8 cellular contexts compared by ENCODE assay signal in genomic region chr2:227503433-227504406, GRCh38. TPM values are rescaled to one million over a fixed set of nuclear protein-coding genes. Genes with fewer than 3 reads are reported as not detected.
DNase-seq lines count a peak whose midpoint lies in the region; ATAC-seq and TF ChIP-seq lines count a peak whose summit lies in the region.

No MANE protein-coding gene starts in this region.

- no peaks in the 10 kb centered on the region for H3K36me3 ChIP-seq in brain microvascular endothelial cell (replicated peaks)
- peaks cover 0 to 3% of the 10 kb centered on the region in 2 donors for H3K36me3 ChIP-seq in lung (ENCODE audit: control insufficient read depth in 2 of 2, insufficient read depth in 2 of 2, low read length in 2 of 2)

- H3K4me3 ChIP-seq in brain microvascular endothelial cell (ENCODE audit: low read depth, low read length) (no peak overlapping the region), lung (no peak overlapping the region)

- H3K9me3 ChIP-seq in lung (ENCODE audit: control insufficient read depth in 2 of 2, insufficient read depth in 1 of 2, low read length in 1 of 2) = no peaks in the 10 kb centered on the region

- H3K27me3 ChIP-seq in brain microvascular endothelial cell (replicated peaks) (no peaks in the 10 kb centered on the region), lung (ENCODE audit: control insufficient read depth, insufficient read depth) (no peaks in the 10 kb centered on the region)

- peak; percentile 76 for ATAC-seq in lung (ENCODE audit: insufficient read depth, low FRiP score)
- no peak for ATAC-seq in GM21360 (IDR thresholded peaks at IDR 0.05; ENCODE audit: unreplicated experiment)
- no peak for ATAC-seq in GM21825 (IDR thresholded peaks at IDR 0.05; ENCODE audit: unreplicated experiment)
- ATAC-seq in HG03025 (IDR thresholded peaks at IDR 0.05; ENCODE audit: low FRiP score, unreplicated experiment) = no peak

- WGBS in lung, 2 donors = 83 to 89% methylated on average over 5 of the region's 5 CpGs

- H3K27ac ChIP-seq in brain microvascular endothelial cell (no peak overlapping the region), lung (ENCODE audit: low read depth in 1 of 2, low read length in 1 of 2) (peak overlapping the region; percentile 0 to 23)

- in situ Hi-C loops in brain microvascular endothelial cell (cut with HindIII; ENCODE audit: low pct_ligation_motif_present, low sequenced_read_pairs) = no loop called here

- DNase-seq in AG08395 (ENCODE audit: low spot score) (peak; percentile 85), HT-29 (ENCODE audit: low spot score) (peak; percentile 94), brain microvascular endothelial cell (peak; percentile 31), lung (ENCODE audit: low spot score) (no peak), NCI-H2107 treated with DMSO at 0.1 percent for 48 hours (lab: John Stamatoyannopoulos, UW; ENCODE audit: unreplicated experiment) (no peak)

- TF ChIP-seq CTCF in brain microvascular endothelial cell (IDR thresholded peaks at IDR 0.05; ENCODE audit: low read depth, low read length, missing control alignments) (no peak), lung (IDR thresholded peaks at IDR 0.05; ENCODE audit: control extremely low read depth, extremely low read depth) (no peak)

- peaks cover 11 to 17% of the 10 kb centered on the region in 2 donors for H3K4me1 ChIP-seq in lung (ENCODE audit: control insufficient read depth in 2 of 2, insufficient read depth in 2 of 2, low read length in 2 of 2)

RNA-seq across cellular contexts. Expression of gene AGFG1, which starts 31.8 kb away (rescaled TPM):
- total RNA-seq in HT-29 (2014; rRNA removed; shearing (Covaris generic)) = 38.0 and 40.9 TPM in 2 replicates
- total RNA-seq in lung = 10 to 100 TPM; 58.9 to 90.2 TPM
- 100 to 1,000 TPM in 1 of 2 donors, 10 to 100 TPM in 1; 22.4 to 142 TPM for polyA plus RNA-seq in lung

Comparison
In these comparisons a context has a peak if more than half of its experiments do, and no peak if none do; other contexts are left out.
1. DNase-seq: peak in AG08395 (single experiment), HT-29 (single experiment) and brain microvascular endothelial cell (single experiment); none in lung (single experiment) and NCI-H2107 treated with DMSO at 0.1 percent for 48 hours (single experiment).